1 cellular context compared by ENCODE assay signal in genomic region chr17:75508122-75508719, GRCh38.
TF ChIP-seq lines count a peak whose summit lies in the region.

No MANE protein-coding gene starts in this region.

TF ChIP-seq in HepG2, 621 proteins besides CTCF, POLR2A, EP300 and RAD21:
- no peak; the same call in 1 of the 2 replicates for TF ChIP-seq ZFX (CRISPR knock-in tag; IDR thresholded peaks at IDR 0.05; ENCODE audit: low read depth)
- no peak for TF ChIP-seq ZNF468 (CRISPR knock-in tag; IDR thresholded peaks at IDR 0.05)
- no peak for TF ChIP-seq ZNF101 (CRISPR knock-in tag; IDR thresholded peaks at IDR 0.05; ENCODE audit: borderline replicate concordance, low read depth)
- TF ChIP-seq SNAI1 (CRISPR knock-in tag; IDR thresholded peaks at IDR 0.05; ENCODE audit: borderline replicate concordance) = 0 out of 2 replicates have a peak, but pooled peaks have one; percentile 39
- 0 out of 2 replicates have a peak, but pooled peaks have one; percentile 48 for TF ChIP-seq RBFOX2 (IDR thresholded peaks at IDR 0.05; ENCODE audit: low read depth, low read length)
- peak; percentile 87; the same call in 1 of the 2 replicates for TF ChIP-seq HNRNPL (IDR thresholded peaks at IDR 0.05; ENCODE audit: low read depth, low read length)
- peak; percentile 19 for TF ChIP-seq HNRNPLL (IDR thresholded peaks at IDR 0.05; ENCODE audit: low read depth, low read length, poor library complexity, severe bottlenecking)
- TF ChIP-seq RFXANK (CRISPR knock-in tag; IDR thresholded peaks at IDR 0.05) = no peak
- TF ChIP-seq AGO1 (IDR thresholded peaks at IDR 0.05; ENCODE audit: low read depth, low read length, poor library complexity, severe bottlenecking) = peak; percentile 44
- peak; percentile 46 for TF ChIP-seq RBM39 (IDR thresholded peaks at IDR 0.05; ENCODE audit: low read depth, low read length, poor library complexity, severe bottlenecking)
- TF ChIP-seq NPAS2 (CRISPR knock-in tag; IDR thresholded peaks at IDR 0.05; ENCODE audit: borderline replicate concordance) = no peak
